In the genomic region with DNA sequence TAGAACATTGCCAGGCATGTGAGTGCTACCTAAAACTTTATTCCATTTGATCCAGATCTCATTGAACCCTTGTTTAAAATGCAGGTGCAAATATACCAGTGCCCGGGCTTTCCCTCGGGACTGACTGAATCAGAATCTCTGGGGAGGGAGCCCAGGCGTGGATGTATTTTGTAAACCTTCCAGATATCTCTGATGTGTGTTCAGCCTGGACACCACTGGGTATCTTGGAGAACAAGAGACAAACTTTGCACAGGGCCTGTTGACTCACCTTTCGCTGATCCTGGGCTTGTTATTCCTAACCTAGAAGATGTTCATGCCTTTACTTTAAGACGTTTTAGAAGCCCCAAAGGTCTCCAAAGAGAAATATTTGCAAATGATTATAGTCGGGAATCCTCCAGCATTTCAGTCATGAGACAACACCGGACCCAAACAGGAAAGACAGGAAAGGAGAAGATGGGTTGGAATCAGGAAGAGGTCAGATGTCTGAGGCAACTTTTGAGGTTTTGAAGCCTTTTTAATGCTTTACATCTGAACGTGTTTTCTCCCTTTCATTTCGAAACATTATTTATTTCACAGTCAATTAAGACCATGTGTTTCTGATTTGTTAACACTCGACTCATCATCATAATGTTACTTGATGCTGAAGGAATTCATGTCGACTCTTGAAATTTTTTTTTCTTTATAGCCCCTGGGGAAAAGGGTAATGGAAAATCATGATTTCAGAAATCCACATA, we compare ENCODE assay signal across 10 cellular contexts.
A peak's percentile ranks its signal among the peaks of the same experiment; 100 is the strongest.
DNase-seq lines count a peak whose midpoint lies in the region; ATAC-seq and TF ChIP-seq lines count a peak whose summit lies in the region.
"Had no signal": no experiment of that assay in that cellular context is flagged by ENCODE, and none has a peak within 500 bp of the region (broad histone marks: within the 10 kb centered on the region; RNA-seq: fewer than 3 reads in every experiment).

No MANE protein-coding gene starts in this region.

- no peak overlapping the region for H3K4me2 ChIP-seq in GM23338

- no peaks in the 10 kb centered on the region for H3K79me2 ChIP-seq in GM23338 (replicated peaks; ENCODE audit: insufficient read depth)

- ATAC-seq in activated naive CD8-positive, alpha-beta T cell treated with anti-CD3 and anti-CD28 coated beads, Interleukin-2, amount 50 U/mL, for 24 hours: no peak
- ATAC-seq in left lung (no peak), upper lobe of left lung (ENCODE audit: low FRiP score in 2 of 2) (peak in 1 of 2 donors; percentile 57), GM23338 (no peak)

- H4K20me1 ChIP-seq in GM23338 (replicated peaks; ENCODE audit: insufficient read depth): no peaks in the 10 kb centered on the region

- peaks cover 38% of the 10 kb centered on the region for H3K36me3 Mint-ChIP-seq in activated naive CD8-positive, alpha-beta T cell treated with anti-CD3 and anti-CD28 coated beads for 36 hours
- H3K36me3 Mint-ChIP-seq in activated naive CD8-positive, alpha-beta T cell treated with anti-CD3 and anti-CD28 coated beads, Interleukin-2, amount 50 U/mL, for 24 hours (ENCODE audit: low read depth): peaks cover 21% of the 10 kb centered on the region
- H3K36me3 Mint-ChIP-seq in activated T-helper 1 cell treated with anti-CD3 and anti-CD28 coated beads, Interleukin-12 subunit alpha, Interleukin-12 subunit beta, Interleukin-2, Interleukin-4 antibody, amounts not matched to agents 30 ng/mL and 10 ng/mL and 1 ng/mL, durations not matched to agents 14 hours and 24 hours and 36 hours (ENCODE audit: low read depth): peaks cover 56% of the 10 kb centered on the region
- peaks cover 6% of the 10 kb centered on the region for H3K36me3 Mint-ChIP-seq in GM23338 (ENCODE audit: low read depth)

- no peaks in the 10 kb centered on the region for H3K9me3 Mint-ChIP-seq in activated naive CD8-positive, alpha-beta T cell treated with anti-CD3 and anti-CD28 coated beads for 36 hours
- H3K9me3 Mint-ChIP-seq in activated naive CD8-positive, alpha-beta T cell treated with anti-CD3 and anti-CD28 coated beads, Interleukin-2, amount 50 U/mL, for 24 hours: no peaks in the 10 kb centered on the region
- H3K9me3 Mint-ChIP-seq in activated T-helper 1 cell treated with anti-CD3 and anti-CD28 coated beads, Interleukin-12 subunit alpha, Interleukin-12 subunit beta, Interleukin-2, Interleukin-4 antibody, amounts not matched to agents 30 ng/mL and 10 ng/mL and 1 ng/mL, durations not matched to agents 14 hours and 24 hours and 36 hours: no peaks in the 10 kb centered on the region
- H3K9me3 Mint-ChIP-seq in GM23338: peaks cover 3% of the 10 kb centered on the region; the same call in 1 of the 3 replicates

- H3K4me1 ChIP-seq in left lung (peaks cover 15 to 54% of the 10 kb centered on the region in 2 donors), upper lobe of left lung (peaks cover 31 to 45% (median 38%) of the 10 kb centered on the region in 4 donors), GM23338 (ENCODE audit: insufficient read depth) (peaks cover 66% of the 10 kb centered on the region)

- H3K36me3 ChIP-seq in left lung (peaks cover 0 to 19% of the 10 kb centered on the region in 2 donors), upper lobe of left lung (no peaks in the 10 kb centered on the region), GM23338 (ENCODE audit: insufficient read depth) (no peaks in the 10 kb centered on the region)

- TF ChIP-seq EP300 in upper lobe of left lung (IDR thresholded peaks at IDR 0.05): no peak

- H3K27me3 ChIP-seq in left lung (no peaks in the 10 kb centered on the region), upper lobe of left lung (no peaks in the 10 kb centered on the region), GM23338 (ENCODE audit: insufficient read depth) (no peaks in the 10 kb centered on the region)

- H3K27ac Mint-ChIP-seq in activated naive CD8-positive, alpha-beta T cell treated with anti-CD3 and anti-CD28 coated beads for 36 hours: peak overlapping the region; percentile 61
- H3K27ac Mint-ChIP-seq in activated naive CD8-positive, alpha-beta T cell treated with anti-CD3 and anti-CD28 coated beads, Interleukin-2, amount 50 U/mL, for 24 hours: no peak overlapping the region
- H3K27ac Mint-ChIP-seq in activated T-helper 1 cell treated with anti-CD3 and anti-CD28 coated beads, Interleukin-12 subunit alpha, Interleukin-12 subunit beta, Interleukin-2, Interleukin-4 antibody, amounts not matched to agents 30 ng/mL and 10 ng/mL and 1 ng/mL, durations not matched to agents 14 hours and 24 hours and 36 hours: peak overlapping the region; percentile 43
- H3K27ac Mint-ChIP-seq in GM23338: no peak overlapping the region

- no peak overlapping the region for H3K4me3 Mint-ChIP-seq in activated naive CD8-positive, alpha-beta T cell treated with anti-CD3 and anti-CD28 coated beads for 36 hours
- no peak overlapping the region for H3K4me3 Mint-ChIP-seq in activated naive CD8-positive, alpha-beta T cell treated with anti-CD3 and anti-CD28 coated beads, Interleukin-2, amount 50 U/mL, for 24 hours
- no peak overlapping the region for H3K4me3 Mint-ChIP-seq in activated T-helper 1 cell treated with anti-CD3 and anti-CD28 coated beads, Interleukin-12 subunit alpha, Interleukin-12 subunit beta, Interleukin-2, Interleukin-4 antibody, amounts not matched to agents 30 ng/mL and 10 ng/mL and 1 ng/mL, durations not matched to agents 14 hours and 24 hours and 36 hours
- no peak overlapping the region for H3K4me3 Mint-ChIP-seq in GM23338

- no peaks in the 10 kb centered on the region for H3F3A ChIP-seq in GM23338 (replicated peaks; ENCODE audit: low read depth)

- no peak for DNase-seq in activated naive CD8-positive, alpha-beta T cell treated with anti-CD3 and anti-CD28 coated beads for 36 hours
- DNase-seq in activated naive CD8-positive, alpha-beta T cell treated with anti-CD3 and anti-CD28 coated beads, Interleukin-2, amount 50 U/mL, for 24 hours: no peak
- DNase-seq in activated T-helper 1 cell treated with anti-CD3 and anti-CD28 coated beads, Interleukin-12 subunit alpha, Interleukin-12 subunit beta, Interleukin-2, Interleukin-4 antibody, amounts not matched to agents 30 ng/mL and 10 ng/mL and 1 ng/mL, durations not matched to agents 14 hours and 24 hours and 36 hours (ENCODE audit: low spot score): no peak
- DNase-seq in left lung: no peak
- no peak for DNase-seq in upper lobe of left lung
- no peak for DNase-seq in effector CD8-positive, alpha-beta T cell (lab: John Stamatoyannopoulos, UW)
- DNase-seq in dermis blood vessel endothelial cell: no peak
- no peak for DNase-seq in GM23338 (ENCODE audit: low spot score)
- DNase-seq: substantia nigra had no signal

- peaks cover 73% of the 10 kb centered on the region for H3K4me1 Mint-ChIP-seq in activated naive CD8-positive, alpha-beta T cell treated with anti-CD3 and anti-CD28 coated beads for 36 hours
- H3K4me1 Mint-ChIP-seq in activated naive CD8-positive, alpha-beta T cell treated with anti-CD3 and anti-CD28 coated beads, Interleukin-2, amount 50 U/mL, for 24 hours: peaks cover 85% of the 10 kb centered on the region
- H3K4me1 Mint-ChIP-seq in activated T-helper 1 cell treated with anti-CD3 and anti-CD28 coated beads, Interleukin-12 subunit alpha, Interleukin-12 subunit beta, Interleukin-2, Interleukin-4 antibody, amounts not matched to agents 30 ng/mL and 10 ng/mL and 1 ng/mL, durations not matched to agents 14 hours and 24 hours and 36 hours (ENCODE audit: low read depth): peaks cover 92% of the 10 kb centered on the region
- H3K4me1 Mint-ChIP-seq in GM23338: peaks cover 69% of the 10 kb centered on the region

- 0 out of 2 replicates have a peak, but pooled peaks cover 1% of the 10 kb centered on the region for H3K9me2 ChIP-seq in GM23338 (ENCODE audit: insufficient read depth)

- TF ChIP-seq POLR2A in upper lobe of left lung (IDR thresholded peaks at IDR 0.05): no peak

- H3K4me3 ChIP-seq in left lung: no peak overlapping the region
- H3K4me3 ChIP-seq in upper lobe of left lung: no peak overlapping the region
- H3K4me3 ChIP-seq in GM23338: no peak overlapping the region

- no peaks in the 10 kb centered on the region for H3K9me3 ChIP-seq in left lung
- no peaks in the 10 kb centered on the region for H3K9me3 ChIP-seq in upper lobe of left lung

- no peak for TF ChIP-seq CTCF in left lung (IDR thresholded peaks at IDR 0.05)
- no peak for TF ChIP-seq CTCF in upper lobe of left lung (IDR thresholded peaks at IDR 0.05)
- no peak for TF ChIP-seq CTCF in GM23338 (conservative IDR thresholded peaks at IDR 0.05; ENCODE audit: low read depth in 2 of 2)

- H2AFZ ChIP-seq in GM23338: no peak overlapping the region

- intact Hi-C loops in activated T-helper 1 cell treated with anti-CD3 and anti-CD28 coated beads, Interleukin-12 subunit alpha, Interleukin-12 subunit beta, Interleukin-2, Interleukin-4 antibody, amounts not matched to agents 30 ng/mL and 10 ng/mL and 1 ng/mL, durations not matched to agents 14 hours and 24 hours and 36 hours (cut with micrococcal nuclease): loop anchor here (10.0 kb wide), 1 partner anchor 92 kb away; no protein-coding TSS in a partner anchor
- intact Hi-C loops in left lung (cut with DNase I): no loop called here

- H3K27ac ChIP-seq in left lung (peak overlapping the region; percentile 50 to 71), upper lobe of left lung (peak overlapping the region; percentile 13 to 66 (median 62)), GM23338 (ENCODE audit: low read depth) (no peak overlapping the region)
- H3K27ac ChIP-seq: C4-2B had no signal

- WGBS in upper lobe of left lung, 2 donors: 54 to 59% methylated on average over 11 of the region's 11 CpGs

- no peaks in the 10 kb centered on the region for H3K27me3 Mint-ChIP-seq in activated naive CD8-positive, alpha-beta T cell treated with anti-CD3 and anti-CD28 coated beads for 36 hours
- H3K27me3 Mint-ChIP-seq in activated naive CD8-positive, alpha-beta T cell treated with anti-CD3 and anti-CD28 coated beads, Interleukin-2, amount 50 U/mL, for 24 hours: no peaks in the 10 kb centered on the region
- H3K27me3 Mint-ChIP-seq in activated T-helper 1 cell treated with anti-CD3 and anti-CD28 coated beads, Interleukin-12 subunit alpha, Interleukin-12 subunit beta, Interleukin-2, Interleukin-4 antibody, amounts not matched to agents 30 ng/mL and 10 ng/mL and 1 ng/mL, durations not matched to agents 14 hours and 24 hours and 36 hours (ENCODE audit: insufficient read depth): no peaks in the 10 kb centered on the region
- peaks cover 30% of the 10 kb centered on the region for H3K27me3 Mint-ChIP-seq in GM23338 (ENCODE audit: insufficient read depth, low read depth, poor library complexity)

TF ChIP-seq in GM23338, 12 proteins besides CTCF, POLR2A, EP300 and RAD21:
- TF ChIP-seq CREB1 (CRISPR knock-in tag; IDR thresholded peaks at IDR 0.05; ENCODE audit: low read depth): no peak
- no peak for TF ChIP-seq STAT1 (IDR thresholded peaks at IDR 0.05; ENCODE audit: unreplicated experiment)
- no peak for TF ChIP-seq NANOG (IDR thresholded peaks at IDR 0.05; ENCODE audit: borderline replicate concordance)
- no peak for TF ChIP-seq EZH2phosphoT487 (IDR thresholded peaks at IDR 0.05; ENCODE audit: unreplicated experiment)

Comparison
In these comparisons a context has a peak if more than half of its experiments do, and no peak if none do; other contexts are left out.
1. H3K27ac Mint-ChIP-seq: peak in activated naive CD8-positive, alpha-beta T cell treated with anti-CD3 and anti-CD28 coated beads for 36 hours (single experiment) and activated T-helper 1 cell treated with anti-CD3 and anti-CD28 coated beads, Interleukin-12 subunit alpha, Interleukin-12 subunit beta, Interleukin-2, Interleukin-4 antibody, amounts not matched to agents 30 ng/mL and 10 ng/mL and 1 ng/mL, durations not matched to agents 14 hours and 24 hours and 36 hours (single experiment); none in activated naive CD8-positive, alpha-beta T cell treated with anti-CD3 and anti-CD28 coated beads, Interleukin-2, amount 50 U/mL, for 24 hours (single experiment) and GM23338 (single experiment).